Comparison of ENCODE assay signal across 8 cellular contexts in the genomic region with DNA sequence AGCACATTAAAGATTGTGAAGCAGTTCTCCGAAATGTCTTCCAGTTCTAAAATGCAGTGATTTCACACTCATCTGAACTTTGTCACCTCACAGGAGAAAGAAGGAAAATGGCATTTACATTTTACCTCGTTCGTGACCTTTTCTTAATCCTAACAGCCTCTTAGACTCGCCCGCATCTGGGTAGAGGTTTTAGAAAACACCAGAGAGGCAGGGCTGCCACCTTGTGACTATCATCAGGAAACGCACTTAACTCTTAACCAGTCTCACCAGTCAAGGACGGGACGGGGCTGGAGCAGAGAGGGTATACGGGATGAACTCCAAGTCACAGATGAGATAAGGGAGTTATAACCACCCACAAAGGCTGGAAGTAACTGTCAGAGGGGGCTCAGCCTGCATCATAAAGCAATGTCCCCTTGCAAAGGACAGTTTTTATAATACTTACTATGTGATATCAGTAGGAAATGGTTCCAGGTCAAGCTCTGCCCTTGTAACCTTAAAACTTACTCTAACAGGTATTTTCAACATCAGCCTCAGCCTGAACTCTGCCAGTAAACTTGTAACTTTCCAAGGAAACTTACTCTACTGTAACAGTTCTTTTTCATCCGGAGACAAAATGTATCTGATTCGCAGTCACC.
A peak's percentile ranks its signal among the peaks of the same experiment; 100 is the strongest.
DNase-seq lines count a peak whose midpoint lies in the region; ATAC-seq and TF ChIP-seq lines count a peak whose summit lies in the region.

No MANE protein-coding gene starts in this region.

- H3K36me3 ChIP-seq in Loucy (ENCODE audit: insufficient read depth, low read length), result no peaks in the 10 kb centered on the region
- H3K36me3 ChIP-seq in RWPE2 (ENCODE audit: low read depth), result no peaks in the 10 kb centered on the region

- no peaks in the 10 kb centered on the region for H3K9me2 ChIP-seq in Loucy (replicated peaks; ENCODE audit: low read depth, low read length)

- H3K4me1 ChIP-seq in Loucy (ENCODE audit: insufficient read depth, low read length, poor library complexity, severe bottlenecking) (no peaks in the 10 kb centered on the region), RWPE2 (ENCODE audit: insufficient read depth, poor library complexity, severe bottlenecking) (no peaks in the 10 kb centered on the region)

- CTCF ChIA-PET in activated naive CD4-positive, alpha-beta T cell treated with anti-CD3 and anti-CD28 coated beads, Interleukin-2, amount 10 ng/mL, durations not matched to agents 7 days and 5 days (lab: Charles Lee), result interaction anchor here (0.7 to 2.9 kb wide), 9 partner anchors 8 to 106 kb away, joined by 3 to 28 read pairs (median 4); partner anchors contain the start of gene CEACAM6

- H3K9me3 Mint-ChIP-seq in activated naive CD4-positive, alpha-beta T cell treated with anti-CD3 and anti-CD28 coated beads, Interleukin-2, amount 10 ng/mL, durations not matched to agents 7 days and 5 days, result no peaks in the 10 kb centered on the region

- H3K27ac ChIP-seq in RWPE2 (ENCODE audit: poor library complexity, severe bottlenecking), result no peak overlapping the region

- no peak overlapping the region for H3K9ac ChIP-seq in Loucy (ENCODE audit: low read depth, low read length, poor library complexity, severe bottlenecking)

- peaks cover 78% of the 10 kb centered on the region for H3K27me3 Mint-ChIP-seq in activated naive CD4-positive, alpha-beta T cell treated with anti-CD3 and anti-CD28 coated beads, Interleukin-2, amount 10 ng/mL, durations not matched to agents 7 days and 5 days

- peaks cover 8% of the 10 kb centered on the region for H3K4me1 Mint-ChIP-seq in activated naive CD4-positive, alpha-beta T cell treated with anti-CD3 and anti-CD28 coated beads, Interleukin-2, amount 10 ng/mL, durations not matched to agents 7 days and 5 days

- ATAC-seq in RWPE2 (ENCODE audit: low read depth) (peak; percentile 83), HG02885 (IDR thresholded peaks at IDR 0.05; ENCODE audit: poor library complexity, unreplicated experiment) (no peak), GM19324 (IDR thresholded peaks at IDR 0.05; ENCODE audit: low FRiP score, unreplicated experiment) (no peak)

- H3K27ac Mint-ChIP-seq in activated naive CD4-positive, alpha-beta T cell treated with anti-CD3 and anti-CD28 coated beads, Interleukin-2, amount 10 ng/mL, durations not matched to agents 7 days and 5 days, result no peak overlapping the region

- peak; percentile 72 for TF ChIP-seq CTCF in Loucy (conservative IDR thresholded peaks at IDR 0.05; ENCODE audit: low read length)
- peak; percentile 64 for TF ChIP-seq CTCF in RWPE2 (IDR thresholded peaks at IDR 0.05; ENCODE audit: poor library complexity, severe bottlenecking)

- no peaks in the 10 kb centered on the region for H3K36me3 Mint-ChIP-seq in activated naive CD4-positive, alpha-beta T cell treated with anti-CD3 and anti-CD28 coated beads, Interleukin-2, amount 10 ng/mL, durations not matched to agents 7 days and 5 days

- H3K79me2 ChIP-seq in Loucy (ENCODE audit: insufficient read depth, low read length), result no peaks in the 10 kb centered on the region

- no peak overlapping the region for H2AFZ ChIP-seq in Loucy (ENCODE audit: low read length)

- H3K9me3 ChIP-seq in Loucy (ENCODE audit: insufficient read depth, low read depth, low read length) (no peaks in the 10 kb centered on the region), RWPE2 (ENCODE audit: severe bottlenecking) (no peaks in the 10 kb centered on the region)

- no peaks in the 10 kb centered on the region for H4K20me1 ChIP-seq in Loucy (ENCODE audit: insufficient read depth, low read length, poor library complexity, severe bottlenecking)

- DNase-seq in DMS79 (lab: John Stamatoyannopoulos, UW) (peak; percentile 80), RWPE2 (ENCODE audit: low spot score) (no peak), hepatic stellate cell (ENCODE audit: low spot score) (peak; percentile 36)
- DNase-seq in activated naive CD4-positive, alpha-beta T cell treated with anti-CD3 and anti-CD28 coated beads, Interleukin-2, amount 10 ng/mL, durations not matched to agents 7 days and 5 days, result peak; percentile 60
- DNase-seq in stimulated activated CD4-positive, alpha-beta T cell treated with anti-CD3 and anti-CD28 coated beads, Interleukin-2, amount 100 ng/mL, for 4 hours (ENCODE audit: low read depth), result peak; percentile 27

- H3K4me3 ChIP-seq in Loucy (ENCODE audit: low read length, poor library complexity, severe bottlenecking), result no peak overlapping the region
- H3K4me3 ChIP-seq in RWPE2 (ENCODE audit: severe bottlenecking), result no peak overlapping the region

- H3K27me3 ChIP-seq in Loucy (ENCODE audit: insufficient read depth, low read length, poor library complexity, severe bottlenecking) (no peaks in the 10 kb centered on the region), RWPE2 (ENCODE audit: insufficient read depth, poor library complexity, severe bottlenecking) (peaks cover 38% of the 10 kb centered on the region)

- H3K4me3 Mint-ChIP-seq in activated naive CD4-positive, alpha-beta T cell treated with anti-CD3 and anti-CD28 coated beads, Interleukin-2, amount 10 ng/mL, durations not matched to agents 7 days and 5 days, result no peak overlapping the region

- H3K4me2 ChIP-seq in Loucy (ENCODE audit: low read depth, low read length, poor library complexity, severe bottlenecking), result no peak overlapping the region

- no peaks in the 10 kb centered on the region for H3F3A ChIP-seq in Loucy (ENCODE audit: low read depth)
